24 cellular contexts compared by ENCODE assay signal in the genomic region with DNA sequence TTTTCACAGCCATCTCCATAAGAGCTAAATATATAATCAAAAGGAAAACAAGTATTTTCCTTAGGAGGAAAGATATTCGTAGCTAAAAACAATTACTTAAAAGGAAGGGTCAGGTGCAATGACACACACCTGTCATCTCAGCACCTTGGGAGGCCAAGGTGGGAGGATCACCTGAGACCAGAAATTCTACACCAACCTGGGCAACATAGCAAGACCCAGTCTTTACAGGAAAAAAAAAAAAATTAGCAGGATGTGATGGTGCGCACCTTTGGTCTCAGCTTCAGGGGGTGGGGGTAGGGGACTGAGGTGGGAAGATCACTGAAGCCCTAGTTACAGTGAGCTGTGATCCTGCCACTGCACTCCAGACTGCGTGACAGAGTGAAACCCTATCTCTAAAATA. TPM values are rescaled to one million over a fixed set of nuclear protein-coding genes. Genes with fewer than 3 reads are reported as not detected.
A peak's percentile ranks its signal among the peaks of the same experiment; 100 is the strongest.
DNase-seq lines count a peak whose midpoint lies in the region; ATAC-seq, FAIRE-seq and TF ChIP-seq lines count a peak whose summit lies in the region.
"Had no signal": no experiment of that assay in that cellular context is flagged by ENCODE, and none has a peak within 500 bp of the region (broad histone marks: within the 10 kb centered on the region; RNA-seq: fewer than 3 reads in every experiment).

No MANE protein-coding gene starts in this region.

- peaks cover 75% of the 10 kb centered on the region for H3K4me1 Mint-ChIP-seq in CD8-positive, alpha-beta T cell (ENCODE audit: low read depth)
- H3K4me1 Mint-ChIP-seq in activated T-cell treated with anti-CD3 and anti-CD28 coated beads, Interleukin-2, amount 50 U/mL, for 72 hours (ENCODE audit: low read depth): peaks cover 63% of the 10 kb centered on the region

- H3K18ac ChIP-seq in trophoblast cell (ENCODE audit: low read length): no peak overlapping the region

- CTCF ChIA-PET in CD8-positive, alpha-beta T cell (lab: Charles Lee): interaction anchor here (1.2 kb wide), 1 partner anchor 10 kb away, joined by 3 read pairs; no protein-coding TSS in a partner anchor
- CTCF ChIA-PET in GM12878 (lab: Yijun Ruan, JAX): interaction anchor here (0.7 to 3.4 kb wide), 9 partner anchors 11 to 180 kb away, joined by 3 to 13 read pairs (median 4); partner anchors contain the start of genes ATP6V1F and TNPO3

- in situ Hi-C loops in GM12878 (cut with MboI): no loop called here

- H3K79me1 ChIP-seq in trophoblast cell (ENCODE audit: low read length): no peaks in the 10 kb centered on the region

- no peak for TF ChIP-seq CTCF in CD8-positive, alpha-beta T cell (IDR thresholded peaks at IDR 0.05)
- TF ChIP-seq CTCF in GM12878 (IDR thresholded peaks at IDR 0.05 in 2 of 3, conservative IDR thresholded peaks at IDR 0.05 in 1 of 3; ENCODE audit: control insufficient read depth in 2 of 3, extremely low read depth in 1 of 3, insufficient read depth in 1 of 3, low read depth in 3 of 3, low read length in 3 of 3) (no peak), osteoblast (IDR thresholded peaks at IDR 0.05; ENCODE audit: extremely low read depth, low read depth, low read length) (no peak)

- no peak overlapping the region for H2AK5ac ChIP-seq in trophoblast cell (ENCODE audit: low read length)

- H4K20me1 ChIP-seq in GM12878 (ENCODE audit: control insufficient read depth, insufficient read depth) (peaks cover 2% of the 10 kb centered on the region; the same call in 1 of the 2 replicates), osteoblast (ENCODE audit: insufficient read depth, low read length) (peaks cover 42% of the 10 kb centered on the region)

- no peak overlapping the region for H4K8ac ChIP-seq in trophoblast cell (ENCODE audit: low read depth, low read length)

- H3K27me3 ChIP-seq in CD8-positive, alpha-beta T cell (ENCODE audit: insufficient read depth, low read length): no peaks in the 10 kb centered on the region
- H3K27me3 ChIP-seq in HUES48 (ENCODE audit: control insufficient read depth, insufficient read depth, low read length) (no peaks in the 10 kb centered on the region), GM12878 (replicated peaks in 1 of 2; ENCODE audit: control insufficient read depth in 2 of 2, insufficient read depth in 2 of 2, low read length in 1 of 2) (no peaks in the 10 kb centered on the region), trophoblast cell (ENCODE audit: insufficient read depth, low read length) (no peaks in the 10 kb centered on the region), osteoblast (ENCODE audit: insufficient read depth, low read length) (no peaks in the 10 kb centered on the region)
- H3K27me3 ChIP-seq: SJCRH30 had no signal

- 87% methylated on average over 3 of the region's 3 CpGs for WGBS in GM12878 (ENCODE audit: insufficient coverage, insufficient replicate concordance, low lambda C conversion rate, missing lambda C conversion rate)
- WGBS in trophoblast cell (ENCODE audit: extremely low coverage, insufficient coverage, insufficient read length): no CpG with 5 or more reads among the region's 3 CpGs

- H4K12ac ChIP-seq in trophoblast cell (ENCODE audit: low read depth, low read length): no peak overlapping the region

- H3K27me3 Mint-ChIP-seq in CD8-positive, alpha-beta T cell (ENCODE audit: low read depth): no peaks in the 10 kb centered on the region
- no peaks in the 10 kb centered on the region for H3K27me3 Mint-ChIP-seq in activated T-cell treated with anti-CD3 and anti-CD28 coated beads, Interleukin-2, amount 50 U/mL, for 72 hours (ENCODE audit: low read depth)
- H3K27me3 Mint-ChIP-seq: B cell had no signal

- peaks cover 49% of the 10 kb centered on the region for H3K36me3 Mint-ChIP-seq in CD8-positive, alpha-beta T cell
- peaks cover 12 to 21% of the 10 kb centered on the region in 2 donors for H3K36me3 Mint-ChIP-seq in activated T-cell treated with anti-CD3 and anti-CD28 coated beads, Interleukin-2, amount 50 U/mL, for 72 hours (ENCODE audit: insufficient read depth in 2 of 2)

- no peak for TF ChIP-seq EP300 in GM12878 (IDR thresholded peaks at IDR 0.05; ENCODE audit: borderline replicate concordance in 1 of 2, control insufficient read depth in 1 of 2, low read depth in 2 of 2, low read length in 2 of 2)

- no peak overlapping the region for H3K4me3 ChIP-seq in CD8-positive, alpha-beta T cell (ENCODE audit: low read depth, low read length)
- H3K4me3 ChIP-seq in HUES48 (ENCODE audit: low read depth, low read length): no peak overlapping the region
- H3K4me3 ChIP-seq in GM12878: no peak overlapping the region
- H3K4me3 ChIP-seq in trophoblast cell (ENCODE audit: low read depth, low read length): no peak overlapping the region
- H3K4me3 ChIP-seq in osteoblast (ENCODE audit: insufficient read depth, low read length): no peak overlapping the region
- H3K4me3 ChIP-seq: GM23248, HAP-1, PC-9, SJCRH30 had no signal

- RAD21 ChIA-PET in GM12878 (lab: Charles Lee; ENCODE audit: unreplicated experiment): interaction anchor here (0.8 to 4.4 kb wide), 4 partner anchors 10 to 46 kb away, joined by 3 to 24 read pairs (median 12); partner anchors contain the start of gene TNPO3

- H3K4me2 ChIP-seq in GM12878 (ENCODE audit: control insufficient read depth, insufficient read depth) (peak overlapping the region; percentile 41), trophoblast cell (ENCODE audit: low read length) (no peak overlapping the region), osteoblast (ENCODE audit: insufficient read depth, low read length) (no peak overlapping the region)
- H3K4me2 ChIP-seq: PC-9 had no signal

- no peak for TF ChIP-seq POLR2A in GM12878 (IDR thresholded peaks at IDR 0.05; ENCODE audit: low read depth, low read length)

- H3K27ac Mint-ChIP-seq in CD8-positive, alpha-beta T cell: peak overlapping the region; percentile 24
- no peak overlapping the region for H3K27ac Mint-ChIP-seq in activated T-cell treated with anti-CD3 and anti-CD28 coated beads, Interleukin-2, amount 50 U/mL, for 72 hours
- H3K27ac Mint-ChIP-seq: B cell had no signal

- H2BK12ac ChIP-seq in trophoblast cell (ENCODE audit: low read length): no peak overlapping the region

- no peak overlapping the region for H2BK5ac ChIP-seq in trophoblast cell (ENCODE audit: low read depth, low read length, poor library complexity)

- H2BK120ac ChIP-seq in trophoblast cell (ENCODE audit: insufficient read depth, low read length, poor library complexity): no peak overlapping the region

- peaks cover 95% of the 10 kb centered on the region for H3K79me2 ChIP-seq in GM12878 (ENCODE audit: control insufficient read depth, insufficient read depth, low read length)
- peaks cover 9% of the 10 kb centered on the region for H3K79me2 ChIP-seq in trophoblast cell (ENCODE audit: control insufficient read depth, insufficient read depth, low read length, poor library complexity)
- H3K79me2 ChIP-seq in osteoblast (ENCODE audit: insufficient read depth, low read length): peaks cover 100% of the 10 kb centered on the region

- H3K27ac ChIP-seq in CD8-positive, alpha-beta T cell (ENCODE audit: low read depth, low read length): no peak overlapping the region
- H3K27ac ChIP-seq in HUES48 (ENCODE audit: low read depth, low read length): peak overlapping the region; percentile 83
- H3K27ac ChIP-seq in GM12878 (ENCODE audit: control insufficient read depth, insufficient read depth): no peak overlapping the region
- no peak overlapping the region for H3K27ac ChIP-seq in trophoblast cell (ENCODE audit: low read depth, low read length)
- no peak overlapping the region for H3K27ac ChIP-seq in osteoblast (ENCODE audit: low read depth, low read length)
- H3K27ac ChIP-seq: C4-2B, GM23248, HL-60, PC-9, SJCRH30 had no signal

- no TSS peak for BruUV-seq in GM12878 (replicated peaks; lab: Mats Ljungman, UMichigan)

- SMC1A ChIA-PET in GM12878 (lab: Charles Lee; ENCODE audit: uncharacterized antibody, unreplicated experiment): interaction anchor here (0.9 to 5.6 kb wide), 17 partner anchors 8 to 121 kb away, joined by 3 to 49 read pairs (median 7); partner anchors contain the start of gene TNPO3

- TF ChIP-seq RAD21 in GM12878 (IDR thresholded peaks at IDR 0.05; ENCODE audit: insufficient read depth, low read depth, low read length): no peak

- H4K91ac ChIP-seq in trophoblast cell (ENCODE audit: low read depth, low read length): no peak overlapping the region

- H2AFZ ChIP-seq in GM12878 (ENCODE audit: control insufficient read depth, low read depth, low read length) (no peak overlapping the region), trophoblast cell (ENCODE audit: insufficient read depth, low read length, poor library complexity) (no peak overlapping the region), osteoblast (ENCODE audit: low read length) (no peak overlapping the region)
- H2AFZ ChIP-seq: GM23248, PC-9 had no signal

- DNase-seq in CD8-positive, alpha-beta T cell: no peak
- DNase-seq in GM12878 (ENCODE audit: low read depth, low spot score): no peak
- DNase-seq in trophoblast cell: no peak
- DNase-seq in activated T-cell treated with anti-CD3 and anti-CD28 coated beads, Interleukin-2, amount 50 U/mL, for 72 hours: no peak
- DNase-seq in osteoblast (ENCODE audit: insufficient read length, low spot score, missing footprints): no peak
- DNase-seq: GM23248; KG1; MM.1S; NCI-H2029; NCI-H446 treated with DMSO at 0.1 percent for 48 hours; NCI-H526; NCI-H82; NK-92 treated with Interleukin-12 subunit alpha and Interleukin-12 subunit beta, amount 100 ng/mL, for 24 hours; PC-9; SJCRH30 had no signal

- peaks cover 54% of the 10 kb centered on the region for H3K4me1 ChIP-seq in CD8-positive, alpha-beta T cell (ENCODE audit: insufficient read depth, low read length)
- H3K4me1 ChIP-seq in HUES48 (ENCODE audit: control insufficient read depth, insufficient read depth, low read length) (peaks cover 17% of the 10 kb centered on the region), GM12878 (ENCODE audit: control insufficient read depth, insufficient read depth, low read length) (peaks cover 41% of the 10 kb centered on the region), trophoblast cell (ENCODE audit: control insufficient read depth in 1 of 2, insufficient read depth in 2 of 2, low read length in 2 of 2) (peaks cover 3% of the 10 kb centered on the region in 2 experiments), osteoblast (ENCODE audit: insufficient read depth, low read length) (peaks cover 8% of the 10 kb centered on the region)
- H3K4me1 ChIP-seq: SJCRH30 had no signal

- H3K9me3 Mint-ChIP-seq in CD8-positive, alpha-beta T cell: no peaks in the 10 kb centered on the region
- no peaks in the 10 kb centered on the region for H3K9me3 Mint-ChIP-seq in activated T-cell treated with anti-CD3 and anti-CD28 coated beads, Interleukin-2, amount 50 U/mL, for 72 hours

- H3K9ac ChIP-seq in HUES48 (ENCODE audit: low read depth, low read length): no peak overlapping the region
- no peak overlapping the region for H3K9ac ChIP-seq in GM12878 (ENCODE audit: control insufficient read depth, insufficient read depth, low read length)
- H3K9ac ChIP-seq in trophoblast cell (ENCODE audit: low read length): no peak overlapping the region
- H3K9ac ChIP-seq: GM23248 had no signal

- no peak overlapping the region for H3K14ac ChIP-seq in trophoblast cell (ENCODE audit: low read length)

- ATAC-seq in CD8-positive, alpha-beta T cell: no peak
- ATAC-seq in GM12878 (no peak), GM21360 (IDR thresholded peaks at IDR 0.05; ENCODE audit: unreplicated experiment) (no peak)
- ATAC-seq in activated T-cell treated with anti-CD3 and anti-CD28 coated beads, Interleukin-2, amount 50 U/mL, for 72 hours (replicated peaks in 1 of 2): no peak
- ATAC-seq: Right ventricle myocardium inferior, SK-N-SH treated with all-trans-retinoic acid at 6 μM for 48 hours had no signal

- no peak overlapping the region for H3K4me3 Mint-ChIP-seq in CD8-positive, alpha-beta T cell
- H3K4me3 Mint-ChIP-seq in activated T-cell treated with anti-CD3 and anti-CD28 coated beads, Interleukin-2, amount 50 U/mL, for 72 hours: no peak overlapping the region
- H3K4me3 Mint-ChIP-seq: B cell had no signal

- peak overlapping the region; percentile 89 for H3K4ac ChIP-seq in trophoblast cell (ENCODE audit: low read depth, low read length)

- no peak overlapping the region for H3K23ac ChIP-seq in trophoblast cell (ENCODE audit: low read length)

- POLR2A ChIA-PET in CD8-positive, alpha-beta T cell (lab: Charles Lee): no interaction called here
- POLR2A ChIA-PET in GM12878 (lab: Charles Lee): interaction anchor here (0.7 to 5.1 kb wide), 9 partner anchors 10 to 105 kb away, joined by 3 to 42 read pairs (median 4); partner anchors contain the start of genes IRF5 and TNPO3

- intact Hi-C loops in CD8-positive, alpha-beta T cell (cut with DNase I, micrococcal nuclease): no loop called here
- intact Hi-C loops in GM12878 (cut with micrococcal nuclease; ENCODE audit: unreplicated experiment): no loop called here

- peaks cover 12% of the 10 kb centered on the region for H3K36me3 ChIP-seq in CD8-positive, alpha-beta T cell (ENCODE audit: insufficient read depth, low read length)
- peaks cover 17% of the 10 kb centered on the region for H3K36me3 ChIP-seq in HUES48 (ENCODE audit: control insufficient read depth, insufficient read depth, low read length)
- H3K36me3 ChIP-seq in GM12878 (ENCODE audit: control insufficient read depth in 2 of 2, insufficient read depth in 2 of 2, low read length in 1 of 2): peaks cover 5 to 9% of the 10 kb centered on the region in 2 experiments
- peaks cover 3 to 5% of the 10 kb centered on the region in 2 experiments for H3K36me3 ChIP-seq in trophoblast cell (ENCODE audit: control insufficient read depth in 1 of 2, insufficient read depth in 2 of 2, low read length in 2 of 2)
- peaks cover 5% of the 10 kb centered on the region for H3K36me3 ChIP-seq in osteoblast (ENCODE audit: insufficient read depth, low read length)

- FAIRE-seq in GM12878 (lab: Jason Lieb, UNC): no peak
- FAIRE-seq: GM18507 had no signal

- H3K9me3 ChIP-seq in CD8-positive, alpha-beta T cell (ENCODE audit: low read length): no peaks in the 10 kb centered on the region
- H3K9me3 ChIP-seq in HUES48 (ENCODE audit: control insufficient read depth, insufficient read depth, low read length): no peaks in the 10 kb centered on the region
- no peaks in the 10 kb centered on the region for H3K9me3 ChIP-seq in GM12878 (replicated peaks; ENCODE audit: control insufficient read depth, insufficient read depth, low read length)
- H3K9me3 ChIP-seq in trophoblast cell (ENCODE audit: insufficient read depth, low read depth, low read length): no peaks in the 10 kb centered on the region
- H3K9me3 ChIP-seq in osteoblast (ENCODE audit: low read depth, low read length): no peaks in the 10 kb centered on the region
- H3K9me3 ChIP-seq: HAP-1, SJCRH30 had no signal

RNA-seq across cellular contexts. Expression of gene TNPO3, which starts 11.9 kb away (rescaled TPM):
- 10 to 100 TPM; 17.0 to 17.2 TPM for total RNA-seq in CD8-positive, alpha-beta T cell
- 77.5 and 79.6 TPM in 2 replicates for total RNA-seq in GM12878 (2013; cell fraction: nucleolus; rRNA removed)
- total RNA-seq in GM12878 (2014; rRNA removed) (72.7 and 77.4 TPM in 2 replicates), GM12878 (2014; rRNA removed; fragmentation: Illumina TruSeq; extraction: Trizol) (64.3 and 64.5 TPM in 2 replicates), GM12878 (2021) (63.0 and 67.6 TPM in 2 replicates), osteoblast (54.5 and 56.1 TPM in 2 replicates)
- polyA plus RNA-seq in GM12878 (2011; ENCODE audit: low read depth): 34.8 TPM
- polyA plus RNA-seq in GM12878 (2011; rRNA removed) (46.6 and 56.7 TPM in 2 replicates), GM12878 (2014; fragmentation: Illumina TruSeq; extraction: Trizol) (68.7 and 68.9 TPM in 2 replicates), GM12878 (2014; fragmentation: Nextera tagmentation; extraction: Ambion mirVana) (10 to 100 TPM; 17.6 to 23.5 TPM), GM12878 (2014; rRNA removed) (52.4 and 57.4 TPM in 2 replicates), GM12878 (2016; fragmentation: Nextera tagmentation; extraction: Ambion mirVana) (10 to 100 TPM; 84.5 to 91.8 TPM)
- polyA plus RNA-seq in GM12878 (2011; cell fraction: cytosol; rRNA removed): 59.9 and 67.6 TPM in 2 replicates
- 46.9 and 53.0 TPM in 2 replicates for polyA plus RNA-seq in GM12878 (2011; cell fraction: nucleus; rRNA removed)
- polyA plus RNA-seq in GM12878 (2012): 40.9 and 46.9 TPM in 2 replicates
- 99.0 and 133 TPM in 2 replicates for polyA minus RNA-seq in GM12878 (2011; rRNA and poly(A)+ RNA removed)
- polyA minus RNA-seq in GM12878 (2011; cell fraction: cytosol; rRNA and poly(A)+ RNA removed): 27.8 and 31.8 TPM in 2 replicates
- polyA minus RNA-seq in GM12878 (2011; cell fraction: nucleus; rRNA and poly(A)+ RNA removed): 36.3 and 44.6 TPM in 2 replicates
- 31.6 TPM in 2 replicates for polyA plus RNA-seq in trophoblast cell (2013)
- 10 to 100 TPM; 62.0 to 81.4 TPM for total RNA-seq in activated T-cell treated with anti-CD3 and anti-CD28 coated beads, Interleukin-2, amount 50 U/mL, for 72 hours
